Comparison of ENCODE assay signal across 9 cellular contexts in genomic region chr11:57903441-57904123, GRCh38.
A peak's percentile ranks its signal among the peaks of the same experiment; 100 is the strongest.
DNase-seq lines count a peak whose midpoint lies in the region; ATAC-seq and TF ChIP-seq lines count a peak whose summit lies in the region.
"Had no signal": no experiment of that assay in that cellular context is flagged by ENCODE, and none has a peak within 500 bp of the region (broad histone marks: within the 10 kb centered on the region; RNA-seq: fewer than 3 reads in every experiment).

No MANE protein-coding gene starts in this region.

- CTCF ChIA-PET in PC-9 (lab: Charles Lee), result no interaction called here

- H3K4me1 ChIP-seq in PC-9 (replicated peaks; ENCODE audit: insufficient read depth), result peaks cover 23% of the 10 kb centered on the region

- intact Hi-C loops in PC-9 (cut with micrococcal nuclease; ENCODE audit: unreplicated experiment) (no loop called here), posterior vena cava (cut with DNase I) (no loop called here)

- H2AFZ ChIP-seq in PC-9, result peak overlapping the region; percentile 73

- H3K4me3 ChIP-seq in PC-9 (peak overlapping the region; percentile 17; the same call in 1 of the 2 replicates), epithelial cell of esophagus (ENCODE audit: low read length) (no peak overlapping the region)
- H3K4me3 ChIP-seq: thoracic aorta had no signal

- H3K4me2 ChIP-seq in PC-9, result peak overlapping the region; percentile 74

- H4K20me1 ChIP-seq in PC-9 (ENCODE audit: insufficient read depth), result no peaks in the 10 kb centered on the region

- no peak overlapping the region for H3K27ac ChIP-seq in PC-9
- H3K27ac ChIP-seq: thoracic aorta had no signal

- ATAC-seq in activated CD4-positive, CD25-positive, alpha-beta regulatory T cell treated with anti-CD3 and anti-CD28 coated beads, Interleukin-2, amount 50 U/mL, for 24 hours, result peak; percentile 58 to 69

- H3K9me2 ChIP-seq in PC-9 (ENCODE audit: insufficient read depth), result no peaks in the 10 kb centered on the region

- TF ChIP-seq CTCF in PC-9 (conservative IDR thresholded peaks at IDR 0.05), result no peak
- no peak for TF ChIP-seq CTCF in epithelial cell of esophagus (IDR thresholded peaks at IDR 0.05; ENCODE audit: insufficient read depth, low read depth, low read length, missing control alignments)

- DNase-seq in activated CD4-positive, CD25-positive, alpha-beta regulatory T cell treated with anti-CD3 and anti-CD28 coated beads, Interleukin-2, amount 50 U/mL, for 72 hours, result no peak
- DNase-seq in PC-9 (peak; percentile 73 to 81), epithelial cell of esophagus (ENCODE audit: low read depth) (peak; percentile 95), posterior vena cava (ENCODE audit: low spot score) (no peak), G401 (ENCODE audit: low spot score) (no peak), SIG-M5 (lab: John Stamatoyannopoulos, UW) (no peak)
- DNase-seq in stimulated activated CD8-positive, alpha-beta memory T cell treated with anti-CD3 and anti-CD28 coated beads, Interleukin-12 subunit alpha, Interleukin-12 subunit beta, amount 100 ng/mL, for 24 hours (ENCODE audit: extremely low read depth), result peak; percentile 7

- in situ Hi-C loops in G401 (cut with HindIII; ENCODE audit: low sequenced_read_pairs), result no loop called here

- no peaks in the 10 kb centered on the region for H3K36me3 ChIP-seq in PC-9 (ENCODE audit: low read depth)
- H3K36me3 ChIP-seq: thoracic aorta had no signal

- H3K79me2 ChIP-seq in PC-9 (ENCODE audit: low read depth), result no peaks in the 10 kb centered on the region

- POLR2A ChIA-PET in PC-9 (lab: Charles Lee; ENCODE audit: unreplicated experiment), result interaction anchor here (0.8 kb wide), 1 partner anchor 373 kb away, joined by 3 read pairs; the partner anchor contains the start of gene TIMM10

- no peaks in the 10 kb centered on the region for H3K27me3 ChIP-seq in PC-9 (ENCODE audit: insufficient read depth, low read depth)

- H3F3A ChIP-seq in PC-9 (ENCODE audit: insufficient read depth, low read depth), result no peaks in the 10 kb centered on the region

- no TSS peak for BruUV-seq in PC-9 (replicated peaks; lab: Mats Ljungman, UMichigan)

- H3K9me3 ChIP-seq in PC-9 (ENCODE audit: insufficient read depth, low read depth), result no peaks in the 10 kb centered on the region
- H3K9me3 ChIP-seq: thoracic aorta had no signal

Comparison
In these comparisons a context has a peak if more than half of its experiments do, and no peak if none do; other contexts are left out.
1. DNase-seq: peak in PC-9 (2 of 2), epithelial cell of esophagus (single experiment) and stimulated activated CD8-positive, alpha-beta memory T cell treated with anti-CD3 and anti-CD28 coated beads, Interleukin-12 subunit alpha, Interleukin-12 subunit beta, amount 100 ng/mL, for 24 hours (single experiment); none in activated CD4-positive, CD25-positive, alpha-beta regulatory T cell treated with anti-CD3 and anti-CD28 coated beads, Interleukin-2, amount 50 U/mL, for 72 hours (single experiment), posterior vena cava (single experiment), G401 (single experiment) and SIG-M5 (single experiment).